11 cellular contexts compared by ENCODE assay signal in genomic region chr5:1007681-1008450, GRCh38. TPM values are rescaled to one million over a fixed set of nuclear protein-coding genes. Genes with fewer than 3 reads are reported as not detected.
A peak's percentile ranks its signal among the peaks of the same experiment; 100 is the strongest.
DNase-seq lines count a peak whose midpoint lies in the region; ATAC-seq and TF ChIP-seq lines count a peak whose summit lies in the region.
"Had no signal": no experiment of that assay in that cellular context is flagged by ENCODE, and none has a peak within 500 bp of the region (broad histone marks: within the 10 kb centered on the region; RNA-seq: fewer than 3 reads in every experiment).

No MANE protein-coding gene starts in this region.

- H3K9me3 Mint-ChIP-seq in activated CD4-positive, alpha-beta T cell treated with anti-CD3 and anti-CD28 coated beads, Interleukin-2, amount 10 ng/mL, durations not matched to agents 7 days and 5 days: no peaks in the 10 kb centered on the region

- TF ChIP-seq POLR2A in esophagus muscularis mucosa (IDR thresholded peaks at IDR 0.05; ENCODE audit: low read depth): no peak
- no peak for TF ChIP-seq POLR2A in erythroblast (IDR thresholded peaks at IDR 0.05; ENCODE audit: low read length)

- DNase-seq in activated CD4-positive, alpha-beta T cell treated with anti-CD3 and anti-CD28 coated beads, Interleukin-2, amount 10 ng/mL, durations not matched to agents 7 days and 5 days: no peak
- no peak for DNase-seq in activated CD4-positive, alpha-beta T cell treated with anti-CD3 and anti-CD28 coated beads, Interleukin-2, amount 50 U/mL, for 1 hour
- DNase-seq in SK-N-MC (ENCODE audit: low read depth, low spot score) (no peak), left ventricle myocardium inferior (peak; percentile 17), esophagus muscularis mucosa (ENCODE audit: extremely low spot score) (no peak), erythroblast (lab: John Stamatoyannopoulos, UW) (no peak)
- peak; percentile 21 for DNase-seq in stimulated activated CD8-positive, alpha-beta memory T cell treated with anti-CD3 and anti-CD28 coated beads, Interleukin-4, amount 100 ng/mL, for 48 hours
- DNase-seq: HCEC 1CT, hippocampal formation had no signal

- no peak for TF ChIP-seq EP300 in esophagus muscularis mucosa (IDR thresholded peaks at IDR 0.05)

- H3K36me3 ChIP-seq in SK-N-MC (ENCODE audit: insufficient read depth, low read length) (no peaks in the 10 kb centered on the region), left ventricle myocardium inferior (no peaks in the 10 kb centered on the region), esophagus muscularis mucosa (no peaks in the 10 kb centered on the region)

- no peaks in the 10 kb centered on the region for H3K36me3 Mint-ChIP-seq in activated CD4-positive, alpha-beta T cell treated with anti-CD3 and anti-CD28 coated beads, Interleukin-2, amount 10 ng/mL, durations not matched to agents 7 days and 5 days (ENCODE audit: low read depth)

- POLR2A ChIA-PET in activated CD4-positive, alpha-beta T cell treated with anti-CD3 and anti-CD28 coated beads, Interleukin-2, amount 10 ng/mL, durations not matched to agents 7 days and 5 days (lab: Charles Lee): no interaction called here

- H3K4me1 ChIP-seq in left ventricle myocardium inferior (peaks cover 66% of the 10 kb centered on the region), esophagus muscularis mucosa (peaks cover 21 to 59% (median 54%) of the 10 kb centered on the region in 4 donors)
- H3K4me1 ChIP-seq: parathyroid adenoma had no signal

- 85% methylated on average over 17 of the region's 23 CpGs for WGBS in esophagus muscularis mucosa

- CTCF ChIA-PET in activated CD4-positive, alpha-beta T cell treated with anti-CD3 and anti-CD28 coated beads, Interleukin-2, amount 10 ng/mL, durations not matched to agents 7 days and 5 days (lab: Charles Lee): interaction anchor here (1.0 to 1.6 kb wide), 4 partner anchors 84 to 543 kb away, joined by 3 to 4 read pairs (median 4); no protein-coding TSS in a partner anchor

- H3K4me1 Mint-ChIP-seq in activated CD4-positive, alpha-beta T cell treated with anti-CD3 and anti-CD28 coated beads, Interleukin-2, amount 10 ng/mL, durations not matched to agents 7 days and 5 days: peaks cover 39% of the 10 kb centered on the region

- H3K9me3 ChIP-seq in SK-N-MC (ENCODE audit: low read depth, low read length) (no peaks in the 10 kb centered on the region), left ventricle myocardium inferior (replicated peaks) (no peaks in the 10 kb centered on the region), esophagus muscularis mucosa (no peaks in the 10 kb centered on the region)

- H3K27ac ChIP-seq in SK-N-MC (no peak overlapping the region), left ventricle myocardium inferior (replicated peaks) (no peak overlapping the region), esophagus muscularis mucosa (replicated peaks in 1 of 4) (no peak overlapping the region)
- H3K27ac ChIP-seq: parathyroid adenoma had no signal

- no peak overlapping the region for H3K9ac ChIP-seq in SK-N-MC (ENCODE audit: insufficient read length)
- H3K9ac ChIP-seq: parathyroid adenoma had no signal

- ATAC-seq in GM18873 (IDR thresholded peaks at IDR 0.05; ENCODE audit: low FRiP score, unreplicated experiment): no peak

- peak overlapping the region; percentile 57 for H3K27ac Mint-ChIP-seq in activated CD4-positive, alpha-beta T cell treated with anti-CD3 and anti-CD28 coated beads, Interleukin-2, amount 10 ng/mL, durations not matched to agents 7 days and 5 days

- H3K27me3 Mint-ChIP-seq in activated CD4-positive, alpha-beta T cell treated with anti-CD3 and anti-CD28 coated beads, Interleukin-2, amount 10 ng/mL, durations not matched to agents 7 days and 5 days: peaks cover 55% of the 10 kb centered on the region

- H3K4me3 ChIP-seq in SK-N-MC: peak overlapping the region; percentile 78
- H3K4me3 ChIP-seq in left ventricle myocardium inferior: peak overlapping the region; percentile 74
- peak overlapping the region in 1 of 4 donors; percentile 64 for H3K4me3 ChIP-seq in esophagus muscularis mucosa

- TF ChIP-seq CTCF in left ventricle myocardium inferior (IDR thresholded peaks at IDR 0.05; ENCODE audit: borderline replicate concordance) (no peak), esophagus muscularis mucosa (IDR thresholded peaks at IDR 0.05) (no peak)

- intact Hi-C loops in left ventricle myocardium inferior (cut with micrococcal nuclease) (no loop called here), esophagus muscularis mucosa (cut with DNase I) (loop anchor here (5.0 to 10.0 kb wide), 2 partner anchors 86 to 107 kb away; partner anchors contain the start of gene SLC12A7)

- peak overlapping the region; percentile 59 for H3K4me3 Mint-ChIP-seq in activated CD4-positive, alpha-beta T cell treated with anti-CD3 and anti-CD28 coated beads, Interleukin-2, amount 10 ng/mL, durations not matched to agents 7 days and 5 days

- H3K27me3 ChIP-seq in left ventricle myocardium inferior (ENCODE audit: low read depth) (peaks cover 22% of the 10 kb centered on the region), esophagus muscularis mucosa (peaks cover 0 to 77% (median 23%) of the 10 kb centered on the region in 4 donors)

RNA-seq across cellular contexts. Expression of gene NKD2, which starts 0.7 kb away (rescaled TPM):
- total RNA-seq in activated CD4-positive, alpha-beta T cell treated with anti-CD3 and anti-CD28 coated beads, Interleukin-2, amount 10 ng/mL, durations not matched to agents 7 days and 5 days: 1 to 10 TPM; 1.4 to 1.8 TPM
- total RNA-seq in left ventricle myocardium inferior: 3.7 TPM
- total RNA-seq in esophagus muscularis mucosa: 1 to 10 TPM; 3.0 to 6.6 (median 5.4) TPM

Comparison
In these comparisons a context has a peak if more than half of its experiments do, and no peak if none do; other contexts are left out.
1. DNase-seq: peak in left ventricle myocardium inferior (single experiment) and stimulated activated CD8-positive, alpha-beta memory T cell treated with anti-CD3 and anti-CD28 coated beads, Interleukin-4, amount 100 ng/mL, for 48 hours (single experiment); none in activated CD4-positive, alpha-beta T cell treated with anti-CD3 and anti-CD28 coated beads, Interleukin-2, amount 10 ng/mL, durations not matched to agents 7 days and 5 days (single experiment), activated CD4-positive, alpha-beta T cell treated with anti-CD3 and anti-CD28 coated beads, Interleukin-2, amount 50 U/mL, for 1 hour (single experiment), SK-N-MC (single experiment), esophagus muscularis mucosa (single experiment) and erythroblast (0 of 2).